Comparison of ENCODE assay signal across 13 cellular contexts in genomic region chr1:172948457-172948856, GRCh38.
A peak's percentile ranks its signal among the peaks of the same experiment; 100 is the strongest.
DNase-seq lines count a peak whose midpoint lies in the region; ATAC-seq, FAIRE-seq and TF ChIP-seq lines count a peak whose summit lies in the region.
"Had no signal": no experiment of that assay in that cellular context is flagged by ENCODE, and none has a peak within 500 bp of the region (broad histone marks: within the 10 kb centered on the region; RNA-seq: fewer than 3 reads in every experiment).

No MANE protein-coding gene starts in this region.

- H3K36me3 Mint-ChIP-seq in astrocyte (ENCODE audit: low read depth, unreplicated experiment) = no peaks in the 10 kb centered on the region
- H3K36me3 Mint-ChIP-seq in type B pancreatic cell = no peaks in the 10 kb centered on the region

- TF ChIP-seq CTCF in astrocyte (IDR thresholded peaks at IDR 0.05; ENCODE audit: insufficient read depth, low read depth, low read length) (no peak), type B pancreatic cell (conservative IDR thresholded peaks at IDR 0.05) (no peak)

- no peaks in the 10 kb centered on the region for H3K79me2 ChIP-seq in astrocyte (ENCODE audit: insufficient read depth, low read length)

- no peak overlapping the region for H3K4me3 ChIP-seq in astrocyte (ENCODE audit: insufficient read depth, low read depth, low read length)

- no peak overlapping the region for H2AFZ ChIP-seq in astrocyte (ENCODE audit: low read depth, low read length)

- H3K9me3 ChIP-seq in astrocyte (ENCODE audit: insufficient read depth, low read depth, low read length) = no peaks in the 10 kb centered on the region

- H3K27ac ChIP-seq in astrocyte (ENCODE audit: low read depth, low read length) = peak overlapping the region; percentile 7

- H3K9ac ChIP-seq in astrocyte (ENCODE audit: low read length) = no peak overlapping the region

- peaks cover 21% of the 10 kb centered on the region for H3K4me1 Mint-ChIP-seq in astrocyte (ENCODE audit: low read depth, unreplicated experiment)
- no peaks in the 10 kb centered on the region for H3K4me1 Mint-ChIP-seq in type B pancreatic cell (ENCODE audit: unreplicated experiment)

- intact Hi-C loops in sciatic nerve (cut with DNase I) = no loop called here

- no peak overlapping the region for H3K27ac Mint-ChIP-seq in astrocyte (ENCODE audit: unreplicated experiment)
- H3K27ac Mint-ChIP-seq in type B pancreatic cell = no peak overlapping the region
- H3K27ac Mint-ChIP-seq: progenitor cell of endocrine pancreas had no signal

- H3K4me2 ChIP-seq in astrocyte (ENCODE audit: low read length) = no peak overlapping the region

- H3K4me3 Mint-ChIP-seq in astrocyte (ENCODE audit: unreplicated experiment) (no peak overlapping the region), type B pancreatic cell (no peak overlapping the region)

- peaks cover 8% of the 10 kb centered on the region for H3K4me1 ChIP-seq in astrocyte (ENCODE audit: insufficient read depth, low read length)

- DNase-seq in AG20443 (ENCODE audit: low spot score) (peak; percentile 66), HPDE6-E6E7 (ENCODE audit: extremely low spot score) (peak; percentile 52), astrocyte (ENCODE audit: low read depth) (peak; percentile 89), pulmonary artery endothelial cell (ENCODE audit: low read depth, low spot score) (peak; percentile 64), type B pancreatic cell (ENCODE audit: extremely low spot score, unreplicated experiment) (no peak), nucleus accumbens (lab: John Stamatoyannopoulos, UW) (no peak), sciatic nerve (ENCODE audit: low spot score) (no peak)
- DNase-seq: DMS79 treated with DMSO at 0.1 percent for 48 hours; left colon; NCI-H2081; stimulated activated naive CD4-positive, alpha-beta T cell had no signal

- H3K27me3 Mint-ChIP-seq in astrocyte (ENCODE audit: low read depth, unreplicated experiment) (no peaks in the 10 kb centered on the region), type B pancreatic cell (no peaks in the 10 kb centered on the region)

- no peaks in the 10 kb centered on the region for H3K27me3 ChIP-seq in astrocyte (ENCODE audit: insufficient read depth, low read length)

- peak; percentile 99 for FAIRE-seq in astrocyte (lab: Jason Lieb, UNC)

- ATAC-seq in HG03025 (IDR thresholded peaks at IDR 0.05; ENCODE audit: low FRiP score, unreplicated experiment) (no peak), sciatic nerve (no peak)
- ATAC-seq: left colon had no signal

- no peaks in the 10 kb centered on the region for H3K36me3 ChIP-seq in astrocyte (ENCODE audit: insufficient read depth, low read length)

- H4K20me1 ChIP-seq in astrocyte (ENCODE audit: insufficient read depth, low read length) = no peaks in the 10 kb centered on the region

- H3K9me3 Mint-ChIP-seq in astrocyte (ENCODE audit: unreplicated experiment) (peaks cover 3% of the 10 kb centered on the region), type B pancreatic cell (no peaks in the 10 kb centered on the region)

Comparison
In these comparisons a context has a peak if more than half of its experiments do, and no peak if none do; other contexts are left out.
1. DNase-seq: peak in AG20443 (single experiment), HPDE6-E6E7 (single experiment), astrocyte (single experiment) and pulmonary artery endothelial cell (single experiment); none in type B pancreatic cell (single experiment), nucleus accumbens (0 of 56) and sciatic nerve (single experiment).